In genomic region chr3:183287301-183287971, GRCh38 we compare ENCODE assay signal across 1 cellular context.
A peak's percentile ranks its signal among the peaks of the same experiment; 100 is the strongest.
TF ChIP-seq lines count a peak whose summit lies in the region.

No MANE protein-coding gene starts in this region.

TF ChIP-seq in K562, 482 proteins besides CTCF, POLR2A, EP300 and RAD21 (continued from another document and continues in another):
- TF ChIP-seq CEBPZ (IDR thresholded peaks at IDR 0.05; ENCODE audit: borderline replicate concordance, low read depth, low read length) = no peak
- TF ChIP-seq ESRRA (IDR thresholded peaks at IDR 0.05; ENCODE audit: borderline replicate concordance, low read depth) = peak; percentile 49; the same call in 1 of the 2 replicates
- no peak for TF ChIP-seq ZFX (CRISPR knock-in tag; IDR thresholded peaks at IDR 0.05)
- TF ChIP-seq THAP12 (CRISPR knock-in tag; IDR thresholded peaks at IDR 0.05) = no peak
- TF ChIP-seq TAF9B (IDR thresholded peaks at IDR 0.05; ENCODE audit: partially characterized antibody) = no peak
- TF ChIP-seq ZNF609 (CRISPR knock-in tag; IDR thresholded peaks at IDR 0.05; ENCODE audit: borderline replicate concordance) = no peak
- TF ChIP-seq ZNF431 (CRISPR knock-in tag; IDR thresholded peaks at IDR 0.05) = no peak
- TF ChIP-seq ZNF589 (CRISPR knock-in tag; IDR thresholded peaks at IDR 0.05; ENCODE audit: low read depth) = peak; percentile 96
- no peak for TF ChIP-seq ZBTB40 (IDR thresholded peaks at IDR 0.05)
- TF ChIP-seq ZBTB40 (CRISPR knock-in tag; IDR thresholded peaks at IDR 0.05) = no peak
- peak in 1 of 2 experiments; percentile 55; a peak in 2 of 4 replicates for TF ChIP-seq RCOR1 (IDR thresholded peaks at IDR 0.05; ENCODE audit: borderline replicate concordance in 1 of 2, low read depth in 2 of 2, low read length in 2 of 2)
- TF ChIP-seq SAFB (IDR thresholded peaks at IDR 0.05; ENCODE audit: borderline replicate concordance, low read depth, low read length) = no peak
- peak; percentile 49; the same call in 1 of the 2 replicates for TF ChIP-seq CTBP1 (IDR thresholded peaks at IDR 0.05; ENCODE audit: borderline replicate concordance)
- TF ChIP-seq GABPB2 (CRISPR knock-in tag; conservative IDR thresholded peaks at IDR 0.05) = no peak; the same call in 1 of the 2 replicates
- no peak for TF ChIP-seq ZNF407 (IDR thresholded peaks at IDR 0.05; ENCODE audit: low read depth)
- TF ChIP-seq RHOXF2B (CRISPR knock-in tag; conservative IDR thresholded peaks at IDR 0.05) = no peak
- no peak for TF ChIP-seq GATA2 (CRISPR knock-in tag; IDR thresholded peaks at IDR 0.05)
- no peak for TF ChIP-seq ZFP91 (CRISPR knock-in tag; IDR thresholded peaks at IDR 0.05)
